8 cellular contexts compared by ENCODE assay signal in genomic region chr15:51192560-51193280, GRCh38.
DNase-seq lines count a peak whose midpoint lies in the region; ATAC-seq and TF ChIP-seq lines count a peak whose summit lies in the region.

No MANE protein-coding gene starts in this region.

- WGBS in adrenal gland, 4 donors: 23 to 30% (median 24%) methylated on average over 9 to 13 of the region's 13 CpGs

- H3K4me3 ChIP-seq in adrenal gland (no peak overlapping the region), left ventricle myocardium inferior (no peak overlapping the region)

- H3K36me3 ChIP-seq in adrenal gland (replicated peaks in 1 of 2) (no peaks in the 10 kb centered on the region), left ventricle myocardium inferior (no peaks in the 10 kb centered on the region)

- H3K27ac ChIP-seq in adrenal gland (no peak overlapping the region), left ventricle myocardium inferior (replicated peaks) (no peak overlapping the region)

- H3K9me3 ChIP-seq in adrenal gland (replicated peaks in 1 of 3): no peaks in the 10 kb centered on the region
- H3K9me3 ChIP-seq in left ventricle myocardium inferior (replicated peaks): no peaks in the 10 kb centered on the region

- TF ChIP-seq POLR2A in adrenal gland (IDR thresholded peaks at IDR 0.05): no peak

- TF ChIP-seq CTCF in adrenal gland (IDR thresholded peaks at IDR 0.05) (peak; percentile 87 to 96 (median 92)), left ventricle myocardium inferior (IDR thresholded peaks at IDR 0.05; ENCODE audit: borderline replicate concordance) (peak; percentile 96)

- peaks cover 0 to 23% of the 10 kb centered on the region in 2 donors for H3K4me1 ChIP-seq in adrenal gland (replicated peaks in 1 of 2)
- H3K4me1 ChIP-seq in left ventricle myocardium inferior: peaks cover 52% of the 10 kb centered on the region

- DNase-seq in Ammon's horn (ENCODE audit: low spot score): peak; percentile 89
- DNase-seq in NCI-H1105 (lab: John Stamatoyannopoulos, UW): peak; percentile 53
- peak; percentile 37 for DNase-seq in T follicular helper cell (ENCODE audit: low read depth)
- DNase-seq in adrenal gland: peak; percentile 86 to 97 (median 93)
- peak; percentile 87 for DNase-seq in left ventricle myocardium inferior
- peak; percentile 85 for DNase-seq in retina

- intact Hi-C loops in adrenal gland (cut with DNase I) (loop anchor here in 1 of 2 donors (2.0 kb wide), 1 partner anchor 30 kb away; no protein-coding TSS in a partner anchor), left ventricle myocardium inferior (cut with micrococcal nuclease) (loop anchor here (2.0 kb wide), 1 partner anchor 30 kb away; no protein-coding TSS in a partner anchor)

- H3K27me3 ChIP-seq in adrenal gland (peaks cover 10% of the 10 kb centered on the region), left ventricle myocardium inferior (ENCODE audit: low read depth) (peaks cover 29% of the 10 kb centered on the region)

- ATAC-seq in GM21367 (IDR thresholded peaks at IDR 0.05; ENCODE audit: unreplicated experiment): peak; percentile 73
- no peak for ATAC-seq in HG03108 (IDR thresholded peaks at IDR 0.05; ENCODE audit: unreplicated experiment)

Comparison
In these comparisons a context has a peak if more than half of its experiments do, and no peak if none do; other contexts are left out.
1. DNase-seq: peak in every context shown above with its lines; median percentile 93 in adrenal gland; 89 in Ammon's horn; 87 in left ventricle myocardium inferior; 85 in retina; 53 in NCI-H1105; 37 in T follicular helper cell.